ENCODE assay signal across 1 cellular context in genomic region chr9:122213589-122214413, GRCh38.
TF ChIP-seq lines count a peak whose summit lies in the region.

No MANE protein-coding gene starts in this region.

TF ChIP-seq in K562, 482 proteins besides CTCF, POLR2A, EP300 and RAD21 (continued from another document and continues in another):
- peak; percentile 99 for TF ChIP-seq MGA (IDR thresholded peaks at IDR 0.05)
- no peak for TF ChIP-seq SMARCA4 (IDR thresholded peaks at IDR 0.05)
- peak; percentile 61 for TF ChIP-seq FIP1L1 (IDR thresholded peaks at IDR 0.05; ENCODE audit: low read depth, low read length, poor library complexity, severe bottlenecking)
- peak; percentile 30 for TF ChIP-seq CCNT2 (IDR thresholded peaks at IDR 0.05; ENCODE audit: borderline replicate concordance, extremely low read depth, insufficient read length, low read depth, low read length)
- 0 out of 2 replicates have a peak, but pooled peaks have one; percentile 43 for TF ChIP-seq ZBTB7A (IDR thresholded peaks at IDR 0.05; ENCODE audit: borderline replicate concordance, control insufficient read depth, low read depth, low read length)
- no peak for TF ChIP-seq ASH1L (IDR thresholded peaks at IDR 0.05; ENCODE audit: borderline replicate concordance, low read depth, partially characterized antibody)
- no peak for TF ChIP-seq POLR2AphosphoS5 (IDR thresholded peaks at IDR 0.05; ENCODE audit: control insufficient read depth, insufficient read depth, low read depth, low read length)
- TF ChIP-seq, protein P1, sequence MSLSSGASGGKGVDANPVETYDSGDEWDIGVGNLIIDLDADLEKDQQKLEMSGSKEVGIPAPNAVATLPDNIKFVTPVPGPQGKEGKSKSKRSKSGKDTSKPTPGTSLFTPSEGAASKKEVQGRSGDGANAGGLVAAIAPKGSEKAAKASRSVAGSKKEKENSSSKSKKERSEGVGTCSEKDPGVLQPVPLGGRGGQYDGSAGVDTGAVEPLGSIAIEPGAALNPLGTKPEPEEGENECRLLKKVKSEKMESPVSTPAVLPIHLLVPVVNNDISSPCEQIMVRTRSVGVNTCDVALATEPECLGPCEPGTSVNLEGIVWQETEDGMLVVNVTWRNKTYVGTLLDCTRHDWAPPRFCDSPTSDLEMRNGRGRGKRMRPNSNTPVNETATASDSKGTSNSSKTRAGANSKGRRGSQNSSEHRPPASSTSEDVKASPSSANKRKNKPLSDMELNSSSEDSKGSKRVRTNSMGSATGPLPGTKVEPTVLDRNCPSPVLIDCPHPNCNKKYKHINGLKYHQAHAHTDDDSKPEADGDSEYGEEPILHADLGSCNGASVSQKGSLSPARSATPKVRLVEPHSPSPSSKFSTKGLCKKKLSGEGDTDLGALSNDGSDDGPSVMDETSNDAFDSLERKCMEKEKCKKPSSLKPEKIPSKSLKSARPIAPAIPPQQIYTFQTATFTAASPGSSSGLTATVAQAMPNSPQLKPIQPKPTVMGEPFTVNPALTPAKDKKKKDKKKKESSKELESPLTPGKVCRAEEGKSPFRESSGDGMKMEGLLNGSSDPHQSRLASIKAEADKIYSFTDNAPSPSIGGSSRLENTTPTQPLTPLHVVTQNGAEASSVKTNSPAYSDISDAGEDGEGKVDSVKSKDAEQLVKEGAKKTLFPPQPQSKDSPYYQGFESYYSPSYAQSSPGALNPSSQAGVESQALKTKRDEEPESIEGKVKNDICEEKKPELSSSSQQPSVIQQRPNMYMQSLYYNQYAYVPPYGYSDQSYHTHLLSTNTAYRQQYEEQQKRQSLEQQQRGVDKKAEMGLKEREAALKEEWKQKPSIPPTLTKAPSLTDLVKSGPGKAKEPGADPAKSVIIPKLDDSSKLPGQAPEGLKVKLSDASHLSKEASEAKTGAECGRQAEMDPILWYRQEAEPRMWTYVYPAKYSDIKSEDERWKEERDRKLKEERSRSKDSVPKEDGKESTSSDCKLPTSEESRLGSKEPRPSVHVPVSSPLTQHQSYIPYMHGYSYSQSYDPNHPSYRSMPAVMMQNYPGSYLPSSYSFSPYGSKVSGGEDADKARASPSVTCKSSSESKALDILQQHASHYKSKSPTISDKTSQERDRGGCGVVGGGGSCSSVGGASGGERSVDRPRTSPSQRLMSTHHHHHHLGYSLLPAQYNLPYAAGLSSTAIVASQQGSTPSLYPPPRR (CRISPR knock-in tag; IDR thresholded peaks at IDR 0.05; ENCODE audit: borderline replicate concordance): no peak
- peak; percentile 99 for TF ChIP-seq L3MBTL2 (IDR thresholded peaks at IDR 0.05)
- TF ChIP-seq PML (IDR thresholded peaks at IDR 0.05; ENCODE audit: low read length): no peak
- TF ChIP-seq, protein P2, sequence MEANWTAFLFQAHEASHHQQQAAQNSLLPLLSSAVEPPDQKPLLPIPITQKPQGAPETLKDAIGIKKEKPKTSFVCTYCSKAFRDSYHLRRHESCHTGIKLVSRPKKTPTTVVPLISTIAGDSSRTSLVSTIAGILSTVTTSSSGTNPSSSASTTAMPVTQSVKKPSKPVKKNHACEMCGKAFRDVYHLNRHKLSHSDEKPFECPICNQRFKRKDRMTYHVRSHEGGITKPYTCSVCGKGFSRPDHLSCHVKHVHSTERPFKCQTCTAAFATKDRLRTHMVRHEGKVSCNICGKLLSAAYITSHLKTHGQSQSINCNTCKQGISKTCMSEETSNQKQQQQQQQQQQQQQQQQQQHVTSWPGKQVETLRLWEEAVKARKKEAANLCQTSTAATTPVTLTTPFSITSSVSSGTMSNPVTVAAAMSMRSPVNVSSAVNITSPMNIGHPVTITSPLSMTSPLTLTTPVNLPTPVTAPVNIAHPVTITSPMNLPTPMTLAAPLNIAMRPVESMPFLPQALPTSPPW (CRISPR knock-in tag; IDR thresholded peaks at IDR 0.05): peak; percentile 78
- no peak for TF ChIP-seq TRIM25 (IDR thresholded peaks at IDR 0.05; ENCODE audit: borderline replicate concordance)
- 0 out of 2 replicates have a peak, but pooled peaks have one; percentile 16 for TF ChIP-seq XRCC5 (IDR thresholded peaks at IDR 0.05; ENCODE audit: low read depth, low read length)
- no peak for TF ChIP-seq TCFL5 (CRISPR knock-in tag; conservative IDR thresholded peaks at IDR 0.05)
- no peak for TF ChIP-seq SNIP1 (IDR thresholded peaks at IDR 0.05; ENCODE audit: low read depth)
- TF ChIP-seq, protein P3, sequence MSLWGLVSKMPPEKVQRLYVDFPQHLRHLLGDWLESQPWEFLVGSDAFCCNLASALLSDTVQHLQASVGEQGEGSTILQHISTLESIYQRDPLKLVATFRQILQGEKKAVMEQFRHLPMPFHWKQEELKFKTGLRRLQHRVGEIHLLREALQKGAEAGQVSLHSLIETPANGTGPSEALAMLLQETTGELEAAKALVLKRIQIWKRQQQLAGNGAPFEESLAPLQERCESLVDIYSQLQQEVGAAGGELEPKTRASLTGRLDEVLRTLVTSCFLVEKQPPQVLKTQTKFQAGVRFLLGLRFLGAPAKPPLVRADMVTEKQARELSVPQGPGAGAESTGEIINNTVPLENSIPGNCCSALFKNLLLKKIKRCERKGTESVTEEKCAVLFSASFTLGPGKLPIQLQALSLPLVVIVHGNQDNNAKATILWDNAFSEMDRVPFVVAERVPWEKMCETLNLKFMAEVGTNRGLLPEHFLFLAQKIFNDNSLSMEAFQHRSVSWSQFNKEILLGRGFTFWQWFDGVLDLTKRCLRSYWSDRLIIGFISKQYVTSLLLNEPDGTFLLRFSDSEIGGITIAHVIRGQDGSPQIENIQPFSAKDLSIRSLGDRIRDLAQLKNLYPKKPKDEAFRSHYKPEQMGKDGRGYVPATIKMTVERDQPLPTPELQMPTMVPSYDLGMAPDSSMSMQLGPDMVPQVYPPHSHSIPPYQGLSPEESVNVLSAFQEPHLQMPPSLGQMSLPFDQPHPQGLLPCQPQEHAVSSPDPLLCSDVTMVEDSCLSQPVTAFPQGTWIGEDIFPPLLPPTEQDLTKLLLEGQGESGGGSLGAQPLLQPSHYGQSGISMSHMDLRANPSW (CRISPR knock-in tag; IDR thresholded peaks at IDR 0.05): no peak
- TF ChIP-seq PHF21A (IDR thresholded peaks at IDR 0.05; ENCODE audit: borderline replicate concordance, low read depth): no peak
- TF ChIP-seq, protein P4, sequence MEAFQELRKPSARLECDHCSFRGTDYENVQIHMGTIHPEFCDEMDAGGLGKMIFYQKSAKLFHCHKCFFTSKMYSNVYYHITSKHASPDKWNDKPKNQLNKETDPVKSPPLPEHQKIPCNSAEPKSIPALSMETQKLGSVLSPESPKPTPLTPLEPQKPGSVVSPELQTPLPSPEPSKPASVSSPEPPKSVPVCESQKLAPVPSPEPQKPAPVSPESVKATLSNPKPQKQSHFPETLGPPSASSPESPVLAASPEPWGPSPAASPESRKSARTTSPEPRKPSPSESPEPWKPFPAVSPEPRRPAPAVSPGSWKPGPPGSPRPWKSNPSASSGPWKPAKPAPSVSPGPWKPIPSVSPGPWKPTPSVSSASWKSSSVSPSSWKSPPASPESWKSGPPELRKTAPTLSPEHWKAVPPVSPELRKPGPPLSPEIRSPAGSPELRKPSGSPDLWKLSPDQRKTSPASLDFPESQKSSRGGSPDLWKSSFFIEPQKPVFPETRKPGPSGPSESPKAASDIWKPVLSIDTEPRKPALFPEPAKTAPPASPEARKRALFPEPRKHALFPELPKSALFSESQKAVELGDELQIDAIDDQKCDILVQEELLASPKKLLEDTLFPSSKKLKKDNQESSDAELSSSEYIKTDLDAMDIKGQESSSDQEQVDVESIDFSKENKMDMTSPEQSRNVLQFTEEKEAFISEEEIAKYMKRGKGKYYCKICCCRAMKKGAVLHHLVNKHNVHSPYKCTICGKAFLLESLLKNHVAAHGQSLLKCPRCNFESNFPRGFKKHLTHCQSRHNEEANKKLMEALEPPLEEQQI (IDR thresholded peaks at IDR 0.05): no peak
- no peak for TF ChIP-seq ZNF778 (CRISPR knock-in tag; IDR thresholded peaks at IDR 0.05)
- no peak for TF ChIP-seq FOXP4 (CRISPR knock-in tag; IDR thresholded peaks at IDR 0.05; ENCODE audit: borderline replicate concordance)
